Comparison of ENCODE assay signal across 1 cellular context in genomic region chr20:58650776-58651547, GRCh38.
TF ChIP-seq lines count a peak whose summit lies in the region.

STX16 (plus strand) TSS chr20:58651283; CDS start chr20:58652007, 724 bp downstream.

TF ChIP-seq in HepG2, 621 proteins besides CTCF, POLR2A, EP300 and RAD21 (continued from another document and continues in another):
- TF ChIP-seq ATF2 (CRISPR knock-in tag; IDR thresholded peaks at IDR 0.05): peak; percentile 97
- TF ChIP-seq REST (IDR thresholded peaks at IDR 0.05; ENCODE audit: borderline replicate concordance in 1 of 2, low read depth in 1 of 2, low read length in 2 of 2): peak in 1 of 2 experiments; percentile 75; a peak in 2 of 4 replicates
- peak; percentile 99 for TF ChIP-seq ZNF83 (CRISPR knock-in tag; IDR thresholded peaks at IDR 0.05; ENCODE audit: borderline replicate concordance)
- peak; percentile 95 for TF ChIP-seq TFDP1 (CRISPR knock-in tag; IDR thresholded peaks at IDR 0.05; ENCODE audit: borderline replicate concordance)
- TF ChIP-seq HDAC2 (CRISPR knock-in tag; IDR thresholded peaks at IDR 0.05): peak; percentile 99
- 0 out of 2 replicates have a peak, but pooled peaks have one; percentile 96 for TF ChIP-seq CC2D1A (CRISPR knock-in tag; IDR thresholded peaks at IDR 0.05)
- peak; percentile 98 for TF ChIP-seq ZNF672 (CRISPR knock-in tag; IDR thresholded peaks at IDR 0.05)
- no peak for TF ChIP-seq NFRKB (IDR thresholded peaks at IDR 0.05)
- peak; percentile 37 for TF ChIP-seq MNT (IDR thresholded peaks at IDR 0.05)
- TF ChIP-seq PHF21A (CRISPR knock-in tag; IDR thresholded peaks at IDR 0.05): peak; percentile 98
- no peak for TF ChIP-seq ARNT (IDR thresholded peaks at IDR 0.05)
- peak; percentile 96 for TF ChIP-seq ZXDC (CRISPR knock-in tag; IDR thresholded peaks at IDR 0.05)
- TF ChIP-seq ZNF609 (CRISPR knock-in tag; IDR thresholded peaks at IDR 0.05; ENCODE audit: borderline replicate concordance): peak; percentile 96
- TF ChIP-seq RXRA (CRISPR knock-in tag; IDR thresholded peaks at IDR 0.05): peak; percentile 96
- TF ChIP-seq TEF (CRISPR knock-in tag; IDR thresholded peaks at IDR 0.05): no peak
- TF ChIP-seq MAZ (IDR thresholded peaks at IDR 0.05; ENCODE audit: borderline replicate concordance, low read depth, low read length): peak; percentile 96
- peak; percentile 100 for TF ChIP-seq MAZ (CRISPR knock-in tag; IDR thresholded peaks at IDR 0.05; ENCODE audit: low read depth)
- TF ChIP-seq ZNF414 (CRISPR knock-in tag; IDR thresholded peaks at IDR 0.05): peak; percentile 100
- TF ChIP-seq HHEX (CRISPR knock-in tag; IDR thresholded peaks at IDR 0.05): no peak
- peak; percentile 97 for TF ChIP-seq TBL1XR1 (IDR thresholded peaks at IDR 0.05; ENCODE audit: borderline replicate concordance, low read length, partially characterized antibody)
- no peak; the same call in 1 of the 2 replicates for TF ChIP-seq THYN1 (CRISPR knock-in tag; IDR thresholded peaks at IDR 0.05; ENCODE audit: borderline replicate concordance, low read depth)
- peak; percentile 100 for TF ChIP-seq CBX5 (CRISPR knock-in tag; IDR thresholded peaks at IDR 0.05; ENCODE audit: borderline replicate concordance)
- peak; percentile 96 for TF ChIP-seq HCFC1 (IDR thresholded peaks at IDR 0.05; ENCODE audit: low read depth, low read length)
- peak; percentile 98 for TF ChIP-seq ETV6 (CRISPR knock-in tag; conservative IDR thresholded peaks at IDR 0.05)
- TF ChIP-seq LCORL (IDR thresholded peaks at IDR 0.05): peak; percentile 94
- peak; percentile 100 for TF ChIP-seq LCORL (CRISPR knock-in tag; IDR thresholded peaks at IDR 0.05)
- peak; percentile 85 for TF ChIP-seq MLX (CRISPR knock-in tag; IDR thresholded peaks at IDR 0.05)
- peak; percentile 100 for TF ChIP-seq ATF7-NPFF (CRISPR knock-in tag; IDR thresholded peaks at IDR 0.05; ENCODE audit: low read depth)
- TF ChIP-seq PLRG1 (conservative IDR thresholded peaks at IDR 0.05): no peak
- peak; percentile 89 for TF ChIP-seq ZNF256 (CRISPR knock-in tag; conservative IDR thresholded peaks at IDR 0.05)
- peak; percentile 99 for TF ChIP-seq ZFP90 (CRISPR knock-in tag; IDR thresholded peaks at IDR 0.05; ENCODE audit: borderline replicate concordance)
- 0 out of 2 replicates have a peak, but pooled peaks have one; percentile 78 for TF ChIP-seq ZNF207 (IDR thresholded peaks at IDR 0.05; ENCODE audit: borderline replicate concordance)
- TF ChIP-seq HBP1 (CRISPR knock-in tag; IDR thresholded peaks at IDR 0.05; ENCODE audit: low read depth): peak; percentile 99
- peak; percentile 99 for TF ChIP-seq NFKBIZ (CRISPR knock-in tag; IDR thresholded peaks at IDR 0.05)
- TF ChIP-seq MYC (CRISPR knock-in tag; IDR thresholded peaks at IDR 0.05; ENCODE audit: borderline replicate concordance): peak; percentile 96; the same call in 1 of the 2 replicates
- peak; percentile 85 for TF ChIP-seq TFDP2 (CRISPR knock-in tag; IDR thresholded peaks at IDR 0.05)
- peak; percentile 96; the same call in 1 of the 2 replicates for TF ChIP-seq EHMT2 (IDR thresholded peaks at IDR 0.05; ENCODE audit: borderline replicate concordance, low read depth, low read length)
- peak; percentile 100; the same call in 1 of the 2 replicates for TF ChIP-seq ZNF772 (CRISPR knock-in tag; IDR thresholded peaks at IDR 0.05)
- TF ChIP-seq ARID2 (CRISPR knock-in tag; IDR thresholded peaks at IDR 0.05; ENCODE audit: borderline replicate concordance): peak; percentile 94
- TF ChIP-seq ZNF496 (CRISPR knock-in tag; IDR thresholded peaks at IDR 0.05; ENCODE audit: insufficient replicate concordance): no peak
